In the genomic region with DNA sequence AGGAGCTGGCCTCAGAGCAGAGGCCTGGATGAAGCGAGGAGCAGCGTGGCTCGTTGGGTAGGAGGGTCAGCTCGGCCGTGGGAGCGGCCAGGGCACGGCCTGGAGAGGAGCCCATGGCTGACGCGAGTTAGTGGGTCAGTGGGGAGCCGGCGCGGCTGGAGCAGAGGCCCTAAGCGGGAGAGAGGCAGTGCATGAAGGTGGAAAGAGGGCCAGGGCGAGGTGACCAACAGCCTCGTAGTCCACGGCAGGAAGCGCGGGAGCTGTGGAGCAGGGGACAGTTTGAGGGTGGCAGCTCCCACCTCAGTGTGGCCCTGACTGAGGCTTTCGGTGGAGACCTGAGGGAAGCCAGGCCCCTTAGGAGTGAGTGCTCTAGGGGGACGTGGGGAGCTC, we compare ENCODE assay signal across 1 cellular context.
TF ChIP-seq lines count a peak whose summit lies in the region.

No MANE protein-coding gene starts in this region.

TF ChIP-seq in GM23338, 12 proteins besides CTCF, POLR2A, EP300 and RAD21 (continued from another document):
- TF ChIP-seq EZH2 (IDR thresholded peaks at IDR 0.05; ENCODE audit: low read depth, unreplicated experiment), result no peak
TF ChIP-seq in GM23338: peak in this region for 0.
